In genomic region chr12:131115766-131116165, GRCh38 we compare ENCODE assay signal across 14 cellular contexts.
A peak's percentile ranks its signal among the peaks of the same experiment; 100 is the strongest.
DNase-seq lines count a peak whose midpoint lies in the region; ATAC-seq and TF ChIP-seq lines count a peak whose summit lies in the region.
"Had no signal": no experiment of that assay in that cellular context is flagged by ENCODE, and none has a peak within 500 bp of the region (broad histone marks: within the 10 kb centered on the region; RNA-seq: fewer than 3 reads in every experiment).

No MANE protein-coding gene starts in this region.

- H3K4me3 ChIP-seq in left ventricle myocardium inferior, result no peak overlapping the region
- no peak overlapping the region for H3K4me3 ChIP-seq in right atrium auricular region
- H3K4me3 ChIP-seq in sigmoid colon, result no peak overlapping the region
- no peak overlapping the region for H3K4me3 ChIP-seq in vagina

- H3K27ac ChIP-seq in left ventricle myocardium inferior (replicated peaks), result peak overlapping the region; percentile 51
- H3K27ac ChIP-seq in right atrium auricular region, result no peak overlapping the region
- H3K27ac ChIP-seq in sigmoid colon, result peak overlapping the region in 1 of 4 donors; percentile 36
- H3K27ac ChIP-seq in vagina, result peak overlapping the region; percentile 80
- H3K27ac ChIP-seq: C4-2B had no signal

- peaks cover 56% of the 10 kb centered on the region for H3K27me3 Mint-ChIP-seq in central memory CD8-positive, alpha-beta T cell

- intact Hi-C loops in left ventricle myocardium inferior (cut with micrococcal nuclease) (no loop called here), sigmoid colon (cut with DNase I) (no loop called here), vagina (cut with DNase I) (no loop called here)

- H3K4me1 Mint-ChIP-seq in central memory CD8-positive, alpha-beta T cell, result no peaks in the 10 kb centered on the region

- H3K4me1 ChIP-seq in left ventricle myocardium inferior, result peaks cover 36% of the 10 kb centered on the region
- H3K4me1 ChIP-seq in right atrium auricular region, result peaks cover 0 to 43% of the 10 kb centered on the region in 2 donors
- H3K4me1 ChIP-seq in sigmoid colon, result peaks cover 0 to 11% (median 6%) of the 10 kb centered on the region in 4 donors
- H3K4me1 ChIP-seq in vagina, result peaks cover 31% of the 10 kb centered on the region

- ATAC-seq in central memory CD8-positive, alpha-beta T cell (replicated peaks; ENCODE audit: extremely low read depth, poor library complexity, severe bottlenecking), result no peak
- no peak for ATAC-seq in HG02852 (IDR thresholded peaks at IDR 0.05; ENCODE audit: unreplicated experiment)

- no peak for TF ChIP-seq EP300 in sigmoid colon (IDR thresholded peaks at IDR 0.05)

- no peak overlapping the region for H3K4me3 Mint-ChIP-seq in central memory CD8-positive, alpha-beta T cell

- no peaks in the 10 kb centered on the region for H3K27me3 ChIP-seq in left ventricle myocardium inferior (ENCODE audit: low read depth)
- H3K27me3 ChIP-seq in right atrium auricular region, result no peaks in the 10 kb centered on the region
- no peaks in the 10 kb centered on the region for H3K27me3 ChIP-seq in sigmoid colon
- no peaks in the 10 kb centered on the region for H3K27me3 ChIP-seq in vagina

- no peak for DNase-seq in left ventricle myocardium inferior
- no peak for DNase-seq in right atrium auricular region (ENCODE audit: low spot score)
- no peak for DNase-seq in central memory CD8-positive, alpha-beta T cell (ENCODE audit: low spot score in 2 of 2)
- peak; percentile 36 for DNase-seq in sigmoid colon
- no peak for DNase-seq in vagina (ENCODE audit: extremely low spot score in 2 of 2)
- no peak for DNase-seq in superior temporal gyrus (ENCODE audit: extremely low spot score)
- DNase-seq: DMS79; NCI-H1694 treated with DMSO at 0.1 percent for 48 hours; NCI-H510A; NCI-H748 treated with DMSO at 0.1 percent for 48 hours; NK-92 treated with Interleukin-12 subunit alpha and Interleukin-12 subunit beta, amount 100 ng/mL, for 24 hours; SHP77 treated with DMSO at 0.1 percent for 48 hours had no signal

- no peaks in the 10 kb centered on the region for H3K9me3 Mint-ChIP-seq in central memory CD8-positive, alpha-beta T cell

- TF ChIP-seq POLR2A in sigmoid colon (IDR thresholded peaks at IDR 0.05), result no peak
- no peak for TF ChIP-seq POLR2A in vagina (IDR thresholded peaks at IDR 0.05)

- H3K9me3 ChIP-seq in left ventricle myocardium inferior (replicated peaks) (no peaks in the 10 kb centered on the region), right atrium auricular region (no peaks in the 10 kb centered on the region), sigmoid colon (no peaks in the 10 kb centered on the region), vagina (no peaks in the 10 kb centered on the region)

- H3K36me3 ChIP-seq in left ventricle myocardium inferior (peaks cover 33% of the 10 kb centered on the region), right atrium auricular region (peaks cover 58% of the 10 kb centered on the region), sigmoid colon (peaks cover 0 to 14% (median 0%) of the 10 kb centered on the region in 4 donors), vagina (no peaks in the 10 kb centered on the region)

- peak overlapping the region; percentile 36 for H3K27ac Mint-ChIP-seq in central memory CD8-positive, alpha-beta T cell (ENCODE audit: low read depth)

- TF ChIP-seq CTCF in left ventricle myocardium inferior (IDR thresholded peaks at IDR 0.05; ENCODE audit: borderline replicate concordance) (no peak), right atrium auricular region (IDR thresholded peaks at IDR 0.05) (no peak), sigmoid colon (IDR thresholded peaks at IDR 0.05) (no peak), vagina (IDR thresholded peaks at IDR 0.05) (no peak)

- 78 to 87% methylated on average over 7 of the region's 7 CpGs for WGBS in sigmoid colon, 2 donors

- H3K36me3 Mint-ChIP-seq in central memory CD8-positive, alpha-beta T cell (ENCODE audit: insufficient read depth), result no peaks in the 10 kb centered on the region

Comparison
In these comparisons a context has a peak if more than half of its experiments do, and no peak if none do; other contexts are left out.
1. H3K27ac ChIP-seq: peak in left ventricle myocardium inferior (single experiment) and vagina (single experiment); none in right atrium auricular region (0 of 2).